Comparison of ENCODE assay signal across 1 cellular context in the genomic region with DNA sequence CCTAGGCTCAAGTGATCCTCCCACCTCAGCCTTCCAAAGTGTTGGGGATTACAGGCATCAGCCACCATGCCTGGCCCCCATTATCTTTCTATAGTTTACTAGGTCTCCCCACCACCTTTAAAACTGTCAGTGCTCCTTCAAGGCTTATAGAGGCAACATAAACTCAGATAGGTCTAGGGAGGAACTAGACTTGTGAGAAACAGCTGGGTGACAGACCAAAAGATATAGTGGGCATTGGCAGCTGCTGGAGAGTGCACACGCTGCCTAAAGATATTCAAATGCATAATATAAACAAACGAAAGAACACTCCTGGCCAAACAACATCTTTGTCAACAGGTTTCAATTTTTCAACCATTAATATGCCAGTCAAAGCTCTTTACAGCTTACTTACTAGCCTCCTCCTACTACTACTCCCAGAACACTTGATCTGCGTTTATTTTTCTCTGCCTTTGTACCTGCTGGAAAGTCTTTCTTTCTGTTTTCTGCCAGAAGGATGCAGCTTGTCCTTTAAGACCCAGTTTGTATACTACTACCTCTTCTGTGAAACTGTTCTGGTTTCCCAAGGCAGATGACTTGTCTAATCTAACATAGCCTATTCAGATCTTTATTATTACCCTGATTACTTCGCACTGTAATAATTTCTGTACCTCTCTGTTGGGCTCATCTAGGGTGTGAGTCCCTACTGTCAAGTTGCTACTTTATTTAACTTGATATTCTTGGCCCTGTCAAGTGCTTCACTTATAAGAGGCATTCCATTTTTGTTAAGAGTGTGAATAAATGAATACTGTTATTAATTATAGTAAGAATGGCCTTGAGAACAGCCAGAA.
TF ChIP-seq lines count a peak whose summit lies in the region.

No MANE protein-coding gene starts in this region.

TF ChIP-seq in GM12878, 131 proteins besides CTCF, POLR2A, EP300 and RAD21:
- TF ChIP-seq RELB (IDR thresholded peaks at IDR 0.05; ENCODE audit: low read depth), result no peak
- TF ChIP-seq, protein P1, sequence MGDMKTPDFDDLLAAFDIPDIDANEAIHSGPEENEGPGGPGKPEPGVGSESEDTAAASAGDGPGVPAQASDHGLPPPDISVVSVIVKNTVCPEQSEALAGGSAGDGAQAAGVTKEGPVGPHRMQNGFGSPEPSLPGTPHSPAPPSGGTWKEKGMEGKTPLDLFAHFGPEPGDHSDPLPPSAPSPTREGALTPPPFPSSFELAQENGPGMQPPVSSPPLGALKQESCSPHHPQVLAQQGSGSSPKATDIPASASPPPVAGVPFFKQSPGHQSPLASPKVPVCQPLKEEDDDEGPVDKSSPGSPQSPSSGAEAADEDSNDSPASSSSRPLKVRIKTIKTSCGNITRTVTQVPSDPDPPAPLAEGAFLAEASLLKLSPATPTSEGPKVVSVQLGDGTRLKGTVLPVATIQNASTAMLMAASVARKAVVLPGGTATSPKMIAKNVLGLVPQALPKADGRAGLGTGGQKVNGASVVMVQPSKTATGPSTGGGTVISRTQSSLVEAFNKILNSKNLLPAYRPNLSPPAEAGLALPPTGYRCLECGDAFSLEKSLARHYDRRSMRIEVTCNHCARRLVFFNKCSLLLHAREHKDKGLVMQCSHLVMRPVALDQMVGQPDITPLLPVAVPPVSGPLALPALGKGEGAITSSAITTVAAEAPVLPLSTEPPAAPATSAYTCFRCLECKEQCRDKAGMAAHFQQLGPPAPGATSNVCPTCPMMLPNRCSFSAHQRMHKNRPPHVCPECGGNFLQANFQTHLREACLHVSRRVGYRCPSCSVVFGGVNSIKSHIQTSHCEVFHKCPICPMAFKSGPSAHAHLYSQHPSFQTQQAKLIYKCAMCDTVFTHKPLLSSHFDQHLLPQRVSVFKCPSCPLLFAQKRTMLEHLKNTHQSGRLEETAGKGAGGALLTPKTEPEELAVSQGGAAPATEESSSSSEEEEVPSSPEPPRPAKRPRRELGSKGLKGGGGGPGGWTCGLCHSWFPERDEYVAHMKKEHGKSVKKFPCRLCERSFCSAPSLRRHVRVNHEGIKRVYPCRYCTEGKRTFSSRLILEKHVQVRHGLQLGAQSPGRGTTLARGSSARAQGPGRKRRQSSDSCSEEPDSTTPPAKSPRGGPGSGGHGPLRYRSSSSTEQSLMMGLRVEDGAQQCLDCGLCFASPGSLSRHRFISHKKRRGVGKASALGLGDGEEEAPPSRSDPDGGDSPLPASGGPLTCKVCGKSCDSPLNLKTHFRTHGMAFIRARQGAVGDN (IDR thresholded peaks at IDR 0.05), result no peak
- TF ChIP-seq IKZF1 (conservative IDR thresholded peaks at IDR 0.05), result no peak
- TF ChIP-seq ZBED1 (IDR thresholded peaks at IDR 0.05; ENCODE audit: borderline replicate concordance), result no peak
- no peak for TF ChIP-seq BCLAF1 (IDR thresholded peaks at IDR 0.05)
- TF ChIP-seq ZNF622 (IDR thresholded peaks at IDR 0.05), result no peak
- no peak for TF ChIP-seq RBBP5 (conservative IDR thresholded peaks at IDR 0.05)
- no peak for TF ChIP-seq BCL3 (IDR thresholded peaks at IDR 0.05; ENCODE audit: borderline replicate concordance, insufficient read depth, low read depth, low read length, poor library complexity, severe bottlenecking)
- no peak for TF ChIP-seq RELA (IDR thresholded peaks at IDR 0.05; ENCODE audit: borderline replicate concordance, partially characterized antibody)
- no peak for TF ChIP-seq CEBPB (IDR thresholded peaks at IDR 0.05; ENCODE audit: borderline replicate concordance in 1 of 2, low read depth in 2 of 2, low read length in 2 of 2)
- no peak for TF ChIP-seq NFIC (IDR thresholded peaks at IDR 0.05; ENCODE audit: low read depth, low read length)
- TF ChIP-seq USF1 (IDR thresholded peaks at IDR 0.05; ENCODE audit: borderline replicate concordance, extremely low read length, insufficient read depth, low read depth, low read length), result no peak
